22 cellular contexts compared by ENCODE assay signal in the genomic region with DNA sequence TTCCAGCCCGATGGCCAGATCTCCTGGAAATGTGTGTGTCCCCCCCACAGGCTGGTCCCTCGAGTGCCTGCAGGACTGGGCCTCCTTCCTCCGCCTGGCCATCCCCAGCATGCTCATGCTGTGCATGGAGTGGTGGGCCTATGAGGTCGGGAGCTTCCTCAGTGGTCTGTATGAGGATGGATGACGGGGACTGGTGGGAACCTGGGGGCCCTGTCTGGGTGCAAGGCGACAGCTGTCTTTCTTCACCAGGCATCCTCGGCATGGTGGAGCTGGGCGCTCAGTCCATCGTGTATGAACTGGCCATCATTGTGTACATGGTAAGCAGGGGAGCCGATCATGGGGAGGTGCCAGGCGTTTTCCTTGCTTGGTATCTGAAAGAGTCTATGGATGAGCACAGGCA. TPM values are rescaled to one million over a fixed set of nuclear protein-coding genes. Genes with fewer than 3 reads are reported as not detected.
DNase-seq lines count a peak whose midpoint lies in the region; ATAC-seq and TF ChIP-seq lines count a peak whose summit lies in the region.
"Had no signal": no experiment of that assay in that cellular context is flagged by ENCODE, and none has a peak within 500 bp of the region (broad histone marks: within the 10 kb centered on the region; RNA-seq: fewer than 3 reads in every experiment).

No MANE protein-coding gene starts in this region.

- no peaks in the 10 kb centered on the region for H3K79me2 ChIP-seq in smooth muscle cell (ENCODE audit: low read depth)

- H2AFZ ChIP-seq in smooth muscle cell (ENCODE audit: low read depth): no peak overlapping the region
- H2AFZ ChIP-seq: GM23248 had no signal

- H3K27ac ChIP-seq in vagina (peak overlapping the region; percentile 96), smooth muscle cell (ENCODE audit: low read depth) (no peak overlapping the region)
- H3K27ac ChIP-seq: A549; BLaER1 treated with 17β-estradiol and CSF1 and Interleukin-3, amounts not matched to agents 10 nM and 100 nM; GM23248 had no signal

- no peak for TF ChIP-seq POLR2A in vagina (IDR thresholded peaks at IDR 0.05)

- peaks cover 7% of the 10 kb centered on the region for H3F3A ChIP-seq in smooth muscle cell (ENCODE audit: low read depth)

- no peak overlapping the region for H3K4me2 ChIP-seq in smooth muscle cell
- H3K4me2 ChIP-seq: A549; BLaER1 treated with 17β-estradiol and CSF1 and Interleukin-3, amounts not matched to agents 10 nM and 100 nM had no signal

- H3K4me3 ChIP-seq in vagina (no peak overlapping the region), smooth muscle cell (no peak overlapping the region)
- H3K4me3 ChIP-seq: A549; BLaER1 treated with 17β-estradiol and CSF1 and Interleukin-3, amounts not matched to agents 10 nM and 100 nM; GM23248 had no signal

- H3K4me1 ChIP-seq in vagina (peaks cover 27% of the 10 kb centered on the region), smooth muscle cell (ENCODE audit: low read depth) (no peaks in the 10 kb centered on the region)
- H3K4me1 ChIP-seq: A549; BE2C; BLaER1 treated with 17β-estradiol and CSF1 and Interleukin-3, amounts not matched to agents 10 nM and 100 nM had no signal

- no peak for TF ChIP-seq CTCF in natural killer cell (IDR thresholded peaks at IDR 0.05)
- no peak for TF ChIP-seq CTCF in vagina (IDR thresholded peaks at IDR 0.05)
- TF ChIP-seq CTCF in smooth muscle cell (IDR thresholded peaks at IDR 0.05; ENCODE audit: borderline replicate concordance, insufficient read depth, poor library complexity, severe bottlenecking): no peak

- intact Hi-C loops in natural killer cell (cut with micrococcal nuclease) (no loop called here), posterior vena cava (cut with DNase I) (no loop called here), vagina (cut with DNase I) (no loop called here)

- H3K4me1 Mint-ChIP-seq in natural killer cell treated with Interleukin-12 subunit alpha and Interleukin-12 subunit beta and Interleukin-15 and Interleukin-18, amount 100 ng/mL, for 72 hours (ENCODE audit: low read depth in 2 of 2): no peaks in the 10 kb centered on the region
- no peaks in the 10 kb centered on the region for H3K4me1 Mint-ChIP-seq in natural killer cell
- H3K4me1 Mint-ChIP-seq: CD8-positive, alpha-beta memory T cell had no signal

- H3K27me3 Mint-ChIP-seq in natural killer cell treated with Interleukin-12 subunit alpha and Interleukin-12 subunit beta and Interleukin-15 and Interleukin-18, amount 100 ng/mL, for 72 hours: peaks cover 11 to 15% of the 10 kb centered on the region in 2 donors
- peaks cover 5 to 12% of the 10 kb centered on the region in 2 donors for H3K27me3 Mint-ChIP-seq in natural killer cell (ENCODE audit: low read depth in 2 of 2)

- ATAC-seq in natural killer cell treated with Interleukin-12 subunit alpha and Interleukin-12 subunit beta and Interleukin-15 and Interleukin-18, amount 100 ng/mL, for 72 hours: peak; percentile 17 to 49
- ATAC-seq in natural killer cell: no peak
- ATAC-seq: A549 had no signal

- H3K9me3 ChIP-seq in vagina (no peaks in the 10 kb centered on the region), smooth muscle cell (replicated peaks; ENCODE audit: low read depth) (no peaks in the 10 kb centered on the region)
- H3K9me3 ChIP-seq: A549, BE2C had no signal

- no peaks in the 10 kb centered on the region for H3K9me3 Mint-ChIP-seq in natural killer cell treated with Interleukin-12 subunit alpha and Interleukin-12 subunit beta and Interleukin-15 and Interleukin-18, amount 100 ng/mL, for 72 hours
- H3K9me3 Mint-ChIP-seq in natural killer cell: no peaks in the 10 kb centered on the region
- H3K9me3 Mint-ChIP-seq: CD4-positive, alpha-beta T cell had no signal

- no peak for DNase-seq in natural killer cell treated with Interleukin-12 subunit alpha and Interleukin-12 subunit beta and Interleukin-15 and Interleukin-18, amount 100 ng/mL, for 72 hours (ENCODE audit: low spot score)
- DNase-seq in natural killer cell (no peak), posterior vena cava (ENCODE audit: low spot score) (peak; percentile 61), vagina (ENCODE audit: extremely low spot score in 2 of 2) (no peak), smooth muscle cell (lab: John Stamatoyannopoulos, UW; ENCODE audit: unreplicated experiment) (no peak), GDM1 (lab: John Stamatoyannopoulos, UW) (no peak)
- DNase-seq: 8988T; ACHN; AML-193; BE2C; CD4-positive, alpha-beta T cell; CD8-positive, alpha-beta memory T cell; DMS 273 treated with DMSO at 0.1 percent for 48 hours; DMS79; EL; GF-D8; GM23248; H7; HCEC 1CT had no signal

- H3K27ac Mint-ChIP-seq in natural killer cell treated with Interleukin-12 subunit alpha and Interleukin-12 subunit beta and Interleukin-15 and Interleukin-18, amount 100 ng/mL, for 72 hours: no peak overlapping the region
- H3K27ac Mint-ChIP-seq in natural killer cell: no peak overlapping the region
- H3K27ac Mint-ChIP-seq: CD14-positive monocyte; CD4-positive, alpha-beta T cell; CD8-positive, alpha-beta memory T cell had no signal

- H3K27me3 ChIP-seq in vagina (no peaks in the 10 kb centered on the region), smooth muscle cell (ENCODE audit: low read depth) (no peaks in the 10 kb centered on the region)
- H3K27me3 ChIP-seq: BE2C; BLaER1 treated with 17β-estradiol and CSF1 and Interleukin-3, amounts not matched to agents 10 nM and 100 nM had no signal

- no peak overlapping the region for H3K9ac ChIP-seq in smooth muscle cell (ENCODE audit: low read depth)
- H3K9ac ChIP-seq: BLaER1 treated with 17β-estradiol and CSF1 and Interleukin-3, amounts not matched to agents 10 nM and 100 nM; GM23248 had no signal

- 97% methylated on average over 11 of the region's 11 CpGs for WGBS in smooth muscle cell (ENCODE audit: low lambda C conversion rate)

- H3K4me3 Mint-ChIP-seq in natural killer cell treated with Interleukin-12 subunit alpha and Interleukin-12 subunit beta and Interleukin-15 and Interleukin-18, amount 100 ng/mL, for 72 hours: no peak overlapping the region
- H3K4me3 Mint-ChIP-seq in natural killer cell: no peak overlapping the region
- H3K4me3 Mint-ChIP-seq: CD14-positive monocyte; CD4-positive, alpha-beta T cell; CD8-positive, alpha-beta memory T cell had no signal

- H4K20me1 ChIP-seq in smooth muscle cell (ENCODE audit: low read depth): no peaks in the 10 kb centered on the region
- H4K20me1 ChIP-seq: BLaER1 treated with 17β-estradiol and CSF1 and Interleukin-3, amounts not matched to agents 10 nM and 100 nM had no signal

- H3K36me3 ChIP-seq in vagina (no peaks in the 10 kb centered on the region), smooth muscle cell (ENCODE audit: low read depth) (no peaks in the 10 kb centered on the region)
- H3K36me3 ChIP-seq: BE2C; BLaER1 treated with 17β-estradiol and CSF1 and Interleukin-3, amounts not matched to agents 10 nM and 100 nM had no signal

- no peaks in the 10 kb centered on the region for H3K36me3 Mint-ChIP-seq in natural killer cell treated with Interleukin-12 subunit alpha and Interleukin-12 subunit beta and Interleukin-15 and Interleukin-18, amount 100 ng/mL, for 72 hours
- H3K36me3 Mint-ChIP-seq in natural killer cell: no peaks in the 10 kb centered on the region
- H3K36me3 Mint-ChIP-seq: CD8-positive, alpha-beta memory T cell had no signal

RNA-seq across cellular contexts. Expression of a gene that starts 22.1 kb away (rescaled TPM):
- not detected for total RNA-seq in natural killer cell treated with Interleukin-12 subunit alpha and Interleukin-12 subunit beta and Interleukin-15 and Interleukin-18, amount 100 ng/mL, for 72 hours
- total RNA-seq in natural killer cell (1 to 10 TPM in 1 of 3 donors, under 1 TPM in 2; 0.29 to 1.3 (median 0.45) TPM), posterior vena cava (1 to 10 TPM; 1.2 to 3.4 TPM), vagina (29.7 TPM), smooth muscle cell (2.5 and 3.0 TPM in 2 replicates)
- polyA plus RNA-seq in smooth muscle cell: 0.39 TPM in 1 of 2 replicates, not detected in the other
- total RNA-seq: CD4-positive, alpha-beta T cell had no signal

Comparison
In these comparisons a context has a peak if more than half of its experiments do, and no peak if none do; other contexts are left out.
1. ATAC-seq: peak in natural killer cell treated with Interleukin-12 subunit alpha and Interleukin-12 subunit beta and Interleukin-15 and Interleukin-18, amount 100 ng/mL, for 72 hours (2 of 2); none in natural killer cell (0 of 3).